Comparison of ENCODE assay signal across 8 cellular contexts in genomic region chr4:140861359-140862181, GRCh38.
A peak's percentile ranks its signal among the peaks of the same experiment; 100 is the strongest.
DNase-seq lines count a peak whose midpoint lies in the region; ATAC-seq, FAIRE-seq and TF ChIP-seq lines count a peak whose summit lies in the region.

No MANE protein-coding gene starts in this region.

- FAIRE-seq in endometrium (lab: Jason Lieb, UNC), result peak; percentile 86

- no peak for DNase-seq in natural killer cell
- DNase-seq in natural killer cell treated with Interleukin-12 subunit alpha and Interleukin-12 subunit beta and Interleukin-15 and Interleukin-18, amount 100 ng/mL, for 72 hours (ENCODE audit: low spot score), result no peak
- DNase-seq in NCI-H2081 treated with DMSO at 0.1 percent for 48 hours (lab: John Stamatoyannopoulos, UW), result peak; percentile 6
- peak; percentile 40 to 47 for DNase-seq in memory B cell (ENCODE audit: low spot score in 2 of 2)
- peak; percentile 74 for DNase-seq in stromal cell of bone marrow (ENCODE audit: low read depth)

- H3K36me3 Mint-ChIP-seq in natural killer cell, result no peaks in the 10 kb centered on the region
- no peaks in the 10 kb centered on the region for H3K36me3 Mint-ChIP-seq in natural killer cell treated with Interleukin-12 subunit alpha and Interleukin-12 subunit beta and Interleukin-15 and Interleukin-18, amount 100 ng/mL, for 72 hours
- H3K36me3 Mint-ChIP-seq in memory B cell, result no peaks in the 10 kb centered on the region

- ATAC-seq in natural killer cell (peak in 1 of 3 donors; percentile 64), HG02885 (IDR thresholded peaks at IDR 0.05; ENCODE audit: poor library complexity, unreplicated experiment) (peak; percentile 76), memory B cell (ENCODE audit: low read depth) (peak; percentile 70)
- no peak for ATAC-seq in natural killer cell treated with Interleukin-12 subunit alpha and Interleukin-12 subunit beta and Interleukin-15 and Interleukin-18, amount 100 ng/mL, for 72 hours

- H3K27ac ChIP-seq in VCaP, result no peak overlapping the region

- H3K27ac Mint-ChIP-seq in natural killer cell (no peak overlapping the region), memory B cell (no peak overlapping the region)
- H3K27ac Mint-ChIP-seq in natural killer cell treated with Interleukin-12 subunit alpha and Interleukin-12 subunit beta and Interleukin-15 and Interleukin-18, amount 100 ng/mL, for 72 hours, result no peak overlapping the region

- H3K4me1 Mint-ChIP-seq in natural killer cell (peaks cover 8% of the 10 kb centered on the region in 2 donors), memory B cell (peaks cover 19% of the 10 kb centered on the region)
- H3K4me1 Mint-ChIP-seq in natural killer cell treated with Interleukin-12 subunit alpha and Interleukin-12 subunit beta and Interleukin-15 and Interleukin-18, amount 100 ng/mL, for 72 hours (ENCODE audit: low read depth in 2 of 2), result peaks cover 7% of the 10 kb centered on the region in 2 donors

- TF ChIP-seq CTCF in natural killer cell (IDR thresholded peaks at IDR 0.05) (peak; percentile 54), VCaP (conservative IDR thresholded peaks at IDR 0.05) (peak; percentile 86)

- intact Hi-C loops in natural killer cell (cut with micrococcal nuclease), result no loop called here

- H3K27me3 Mint-ChIP-seq in natural killer cell (ENCODE audit: low read depth in 2 of 2), result peaks cover 0 to 3% of the 10 kb centered on the region in 2 donors
- peaks cover 10 to 15% of the 10 kb centered on the region in 2 donors for H3K27me3 Mint-ChIP-seq in natural killer cell treated with Interleukin-12 subunit alpha and Interleukin-12 subunit beta and Interleukin-15 and Interleukin-18, amount 100 ng/mL, for 72 hours
- H3K27me3 Mint-ChIP-seq in memory B cell, result peaks cover 3% of the 10 kb centered on the region

- H3K4me3 Mint-ChIP-seq in natural killer cell (no peak overlapping the region), memory B cell (no peak overlapping the region)
- no peak overlapping the region for H3K4me3 Mint-ChIP-seq in natural killer cell treated with Interleukin-12 subunit alpha and Interleukin-12 subunit beta and Interleukin-15 and Interleukin-18, amount 100 ng/mL, for 72 hours

- H3K9me3 Mint-ChIP-seq in natural killer cell (no peaks in the 10 kb centered on the region), memory B cell (no peaks in the 10 kb centered on the region)
- no peaks in the 10 kb centered on the region for H3K9me3 Mint-ChIP-seq in natural killer cell treated with Interleukin-12 subunit alpha and Interleukin-12 subunit beta and Interleukin-15 and Interleukin-18, amount 100 ng/mL, for 72 hours

Comparison
In these comparisons a context has a peak if more than half of its experiments do, and no peak if none do; other contexts are left out.
1. ATAC-seq: peak in HG02885 (single experiment) and memory B cell (single experiment); none in natural killer cell treated with Interleukin-12 subunit alpha and Interleukin-12 subunit beta and Interleukin-15 and Interleukin-18, amount 100 ng/mL, for 72 hours (0 of 2).
2. DNase-seq: peak in NCI-H2081 treated with DMSO at 0.1 percent for 48 hours (single experiment), memory B cell (2 of 2) and stromal cell of bone marrow (single experiment); none in natural killer cell (single experiment) and natural killer cell treated with Interleukin-12 subunit alpha and Interleukin-12 subunit beta and Interleukin-15 and Interleukin-18, amount 100 ng/mL, for 72 hours (single experiment).